Comparison of ENCODE assay signal across 27 cellular contexts in genomic region chr3:14368885-14369284, GRCh38.
"Had no signal": no experiment of that assay in that cellular context is flagged by ENCODE, and none has a peak within 500 bp of the region (broad histone marks: within the 10 kb centered on the region; RNA-seq: fewer than 3 reads in every experiment).

No MANE protein-coding gene starts in this region.

- H3K27me3 ChIP-seq: gastrocnemius medialis had no signal

- H3K9me3 ChIP-seq: esophagus muscularis mucosa, gastrocnemius medialis, heart left ventricle had no signal

- H3K4me3 Mint-ChIP-seq: activated B cell treated with CpG ODN at 0.5 μM for 24 hours; activated CD8-positive, alpha-beta T cell treated with anti-CD3 and anti-CD28 coated beads for 36 hours; activated naive CD4-positive, alpha-beta T cell treated with anti-CD3 and anti-CD28 coated beads, Interleukin-2, amount 10 ng/mL, durations not matched to agents 7 days and 5 days; activated naive CD8-positive, alpha-beta T cell treated with anti-CD3 and anti-CD28 coated beads, Interleukin-2, amount 10 ng/mL, durations not matched to agents 7 days and 5 days; activated T-cell treated with anti-CD3 and anti-CD28 coated beads, Interleukin-2, amount 50 U/mL, for 4 hours; central memory CD8-positive, alpha-beta T cell had no signal

- H3K27ac Mint-ChIP-seq: activated B cell treated with CpG ODN at 0.5 μM for 24 hours; activated CD8-positive, alpha-beta T cell treated with anti-CD3 and anti-CD28 coated beads for 36 hours; activated naive CD4-positive, alpha-beta T cell treated with anti-CD3 and anti-CD28 coated beads, Interleukin-2, amount 10 ng/mL, durations not matched to agents 7 days and 5 days; activated naive CD4-positive, alpha-beta T cell treated with anti-CD3 and anti-CD28 coated beads, Interleukin-2, amount 50 U/mL, for 72 hours; activated naive CD8-positive, alpha-beta T cell treated with anti-CD3 and anti-CD28 coated beads, Interleukin-2, amount 10 ng/mL, durations not matched to agents 7 days and 5 days had no signal

- H3K4me3 ChIP-seq: esophagus muscularis mucosa, gastrocnemius medialis, heart left ventricle had no signal

- H3K4me1 Mint-ChIP-seq: activated B cell treated with CpG ODN at 0.5 μM for 24 hours; activated naive CD4-positive, alpha-beta T cell treated with anti-CD3 and anti-CD28 coated beads, Interleukin-2, amount 10 ng/mL, durations not matched to agents 7 days and 5 days had no signal

- H3K36me3 Mint-ChIP-seq: activated naive CD4-positive, alpha-beta T cell treated with anti-CD3 and anti-CD28 coated beads, Interleukin-2, amount 10 ng/mL, durations not matched to agents 7 days and 5 days; activated naive CD4-positive, alpha-beta T cell treated with anti-CD3 and anti-CD28 coated beads, Interleukin-2, amount 50 U/mL, for 72 hours; activated naive CD8-positive, alpha-beta T cell treated with anti-CD3 and anti-CD28 coated beads, Interleukin-2, amount 10 ng/mL, durations not matched to agents 7 days and 5 days had no signal

- H3K27ac ChIP-seq: brain microvascular endothelial cell, esophagus muscularis mucosa, foreskin keratinocyte had no signal

- H3K36me3 ChIP-seq: brain microvascular endothelial cell, esophagus muscularis mucosa, gastrocnemius medialis, heart left ventricle had no signal

- FAIRE-seq: astrocyte, bronchial epithelial cell, colon had no signal

- H3K27me3 Mint-ChIP-seq: activated CD8-positive, alpha-beta T cell treated with anti-CD3 and anti-CD28 coated beads for 36 hours had no signal

- ATAC-seq: activated CD4-positive, CD25-positive, alpha-beta regulatory T cell treated with anti-CD3 and anti-CD28 coated beads, Interleukin-2, amount 50 U/mL, for 24 hours; activated CD8-positive, alpha-beta T cell treated with anti-CD3 and anti-CD28 coated beads for 36 hours; activated naive CD4-positive, alpha-beta T cell treated with anti-CD3 and anti-CD28 coated beads, Interleukin-2, amount 50 U/mL, for 72 hours; activated T-cell treated with anti-CD3 and anti-CD28 coated beads, Interleukin-2, amount 50 U/mL, for 4 hours had no signal

- H3K9me3 Mint-ChIP-seq: activated B cell treated with CpG ODN at 0.5 μM for 24 hours; activated CD8-positive, alpha-beta T cell treated with anti-CD3 and anti-CD28 coated beads for 36 hours; activated naive CD4-positive, alpha-beta T cell treated with anti-CD3 and anti-CD28 coated beads, Interleukin-2, amount 10 ng/mL, durations not matched to agents 7 days and 5 days; activated naive CD4-positive, alpha-beta T cell treated with anti-CD3 and anti-CD28 coated beads, Interleukin-2, amount 50 U/mL, for 72 hours; activated naive CD8-positive, alpha-beta T cell treated with anti-CD3 and anti-CD28 coated beads, Interleukin-2, amount 10 ng/mL, durations not matched to agents 7 days and 5 days; activated T-cell treated with anti-CD3 and anti-CD28 coated beads, Interleukin-2, amount 50 U/mL, for 4 hours; central memory CD8-positive, alpha-beta T cell had no signal

- H3K4me1 ChIP-seq: foreskin keratinocyte had no signal

- DNase-seq: activated B cell treated with CpG ODN at 0.5 μM for 24 hours; activated CD4-positive, alpha-beta T cell treated with anti-CD3 and anti-CD28 coated beads for 48 hours; activated CD4-positive, alpha-beta T cell treated with anti-CD3 and anti-CD28 coated beads, Interleukin-2, amount 50 U/mL, for 1 hour; activated CD4-positive, alpha-beta T cell treated with anti-CD3 and anti-CD28 coated beads, Interleukin-2, amount 50 U/mL, for 48 hours; activated CD8-positive, alpha-beta memory T cell treated with anti-CD3 and anti-CD28 coated beads for 24 hours; activated CD8-positive, alpha-beta T cell treated with anti-CD3 and anti-CD28 coated beads for 36 hours; activated gamma-delta T cell; activated naive CD4-positive, alpha-beta T cell; activated naive CD4-positive, alpha-beta T cell treated with anti-CD3 and anti-CD28 coated beads, Interleukin-2, amount 10 ng/mL, durations not matched to agents 7 days and 5 days; activated naive CD8-positive, alpha-beta T cell treated with anti-CD3 and anti-CD28 coated beads, Interleukin-2, amount 10 ng/mL, durations not matched to agents 7 days and 5 days; activated T-cell treated with anti-CD3 and anti-CD28 coated beads, Interleukin-2, amount 50 U/mL, for 4 hours; anterior cingulate cortex; brain microvascular endothelial cell; cortex of kidney; effector memory CD4-positive, alpha-beta T cell; foreskin keratinocyte; glutamatergic neuron; T-helper 2 cell had no signal
